Comparison of ENCODE assay signal across 1 cellular context in genomic region chr12:52976574-52977071, GRCh38.
TF ChIP-seq lines count a peak whose summit lies in the region.

No MANE protein-coding gene starts in this region.

TF ChIP-seq in GM23338, 12 proteins besides CTCF, POLR2A, EP300 and RAD21 (continued from another document):
- TF ChIP-seq ZNF462 (CRISPR knock-in tag; IDR thresholded peaks at IDR 0.05) (no peak), REST (IDR thresholded peaks at IDR 0.05; ENCODE audit: unreplicated experiment) (no peak), ZNF331 (CRISPR knock-in tag; IDR thresholded peaks at IDR 0.05; ENCODE audit: low read depth) (no peak), NANOG (IDR thresholded peaks at IDR 0.05; ENCODE audit: borderline replicate concordance) (no peak), EZH2 (IDR thresholded peaks at IDR 0.05; ENCODE audit: low read depth, unreplicated experiment) (no peak), POLR2AphosphoS5 (IDR thresholded peaks at IDR 0.05; ENCODE audit: low read depth) (no peak), STAT1 (IDR thresholded peaks at IDR 0.05; ENCODE audit: unreplicated experiment) (no peak), ZNF114 (CRISPR knock-in tag; IDR thresholded peaks at IDR 0.05) (no peak), ETS1 (IDR thresholded peaks at IDR 0.05) (no peak), EZH2phosphoT487 (IDR thresholded peaks at IDR 0.05; ENCODE audit: unreplicated experiment) (no peak)
